Comparison of ENCODE assay signal across 26 cellular contexts in genomic region chr16:4894276-4895150, GRCh38. TPM values are rescaled to one million over a fixed set of nuclear protein-coding genes. Genes with fewer than 3 reads are reported as not detected.
A peak's percentile ranks its signal among the peaks of the same experiment; 100 is the strongest.
DNase-seq lines count a peak whose midpoint lies in the region; ATAC-seq, FAIRE-seq and TF ChIP-seq lines count a peak whose summit lies in the region.
"Had no signal": no experiment of that assay in that cellular context is flagged by ENCODE, and none has a peak within 500 bp of the region (broad histone marks: within the 10 kb centered on the region; RNA-seq: fewer than 3 reads in every experiment).

No MANE protein-coding gene starts in this region.

- 0 out of 2 replicates have a peak, but pooled peaks cover 5% of the 10 kb centered on the region for H3K9me3 ChIP-seq in NT2/D1 (ENCODE audit: insufficient read depth, low read length)
- peaks cover 4% of the 10 kb centered on the region for H3K9me3 ChIP-seq in endodermal cell (ENCODE audit: control insufficient read depth, low read length)
- H3K9me3 ChIP-seq in kidney (ENCODE audit: control insufficient read depth in 1 of 2, low read length in 2 of 2), result no peaks in the 10 kb centered on the region
- H3K9me3 ChIP-seq: colonic mucosa, psoas muscle had no signal

- WGBS in endodermal cell (ENCODE audit: insufficient coverage in 1 of 2, insufficient read length in 1 of 2), 2 experiments, result 93 to 95% methylated on average over 8 to 22 of the region's 22 CpGs

- H3K27ac ChIP-seq in endodermal cell (ENCODE audit: low read depth, low read length) (no peak overlapping the region), kidney (ENCODE audit: low read depth in 2 of 2, low read length in 2 of 2) (no peak overlapping the region)
- H3K27ac ChIP-seq: colonic mucosa, psoas muscle, spleen had no signal

- H3K36me3 ChIP-seq in NT2/D1 (ENCODE audit: insufficient read depth, insufficient read length, low read length) (peaks cover 80% of the 10 kb centered on the region), endodermal cell (ENCODE audit: control insufficient read depth, insufficient read depth, low read length) (peaks cover 3% of the 10 kb centered on the region), kidney (ENCODE audit: control insufficient read depth in 1 of 2, insufficient read depth in 2 of 2, low read length in 2 of 2) (peaks cover 0 to 3% of the 10 kb centered on the region in 2 donors)
- H3K36me3 ChIP-seq: colonic mucosa had no signal

- no peak overlapping the region for H3K27ac Mint-ChIP-seq in activated CD4-positive, alpha-beta T cell treated with anti-CD3 and anti-CD28 coated beads for 36 hours
- H3K27ac Mint-ChIP-seq in endodermal cell, result no peak overlapping the region
- H3K27ac Mint-ChIP-seq: activated CD4-positive, alpha-beta T cell treated with anti-CD3 and anti-CD28 coated beads, Interleukin-2, amount 10 ng/mL, durations not matched to agents 7 days and 5 days; activated naive CD4-positive, alpha-beta T cell treated with anti-CD3 and anti-CD28 coated beads for 36 hours; CD4-positive, CD25-positive, alpha-beta regulatory T cell; IgD-negative memory B cell; immature natural killer cell; natural killer cell; stimulated activated memory B cell treated with anti-CD40 and anti-IgM and Interleukin-4, amounts not matched to agents 10 μg/mL and 1 μg/mL and 100 μg/mL, for 72 hours had no signal

- no peaks in the 10 kb centered on the region for H3K27me3 Mint-ChIP-seq in activated CD4-positive, alpha-beta T cell treated with anti-CD3 and anti-CD28 coated beads for 36 hours
- no peaks in the 10 kb centered on the region for H3K27me3 Mint-ChIP-seq in endodermal cell (ENCODE audit: insufficient read depth)
- H3K27me3 Mint-ChIP-seq: activated CD4-positive, alpha-beta T cell treated with anti-CD3 and anti-CD28 coated beads, Interleukin-2, amount 10 ng/mL, durations not matched to agents 7 days and 5 days; CD4-positive, CD25-positive, alpha-beta regulatory T cell; IgD-negative memory B cell; type B pancreatic cell had no signal

- no peaks in the 10 kb centered on the region for H3K27me3 ChIP-seq in NT2/D1 (ENCODE audit: insufficient read depth, insufficient read length)
- no peaks in the 10 kb centered on the region for H3K27me3 ChIP-seq in endodermal cell (ENCODE audit: control insufficient read depth, insufficient read depth, low read length, poor library complexity, severe bottlenecking)
- H3K27me3 ChIP-seq: colonic mucosa had no signal

- CTCF ChIA-PET in activated CD4-positive, alpha-beta T cell treated with anti-CD3 and anti-CD28 coated beads for 36 hours (lab: Charles Lee), result interaction anchor here (0.5 kb wide), 1 partner anchor 283 kb away, joined by 3 read pairs; no protein-coding TSS in a partner anchor

- H3K4me3 Mint-ChIP-seq in activated CD4-positive, alpha-beta T cell treated with anti-CD3 and anti-CD28 coated beads for 36 hours, result no peak overlapping the region
- H3K4me3 Mint-ChIP-seq in endodermal cell, result no peak overlapping the region
- H3K4me3 Mint-ChIP-seq: activated CD4-positive, alpha-beta T cell treated with anti-CD3 and anti-CD28 coated beads, Interleukin-2, amount 10 ng/mL, durations not matched to agents 7 days and 5 days; activated naive CD4-positive, alpha-beta T cell treated with anti-CD3 and anti-CD28 coated beads for 36 hours; CD4-positive, CD25-positive, alpha-beta regulatory T cell; IgD-negative memory B cell; immature natural killer cell; natural killer cell; stimulated activated memory B cell treated with anti-CD40 and anti-IgM and Interleukin-4, amounts not matched to agents 10 μg/mL and 1 μg/mL and 100 μg/mL, for 72 hours; type B pancreatic cell had no signal

- peak; percentile 36 for ATAC-seq in activated CD4-positive, alpha-beta T cell treated with anti-CD3 and anti-CD28 coated beads for 36 hours
- no peak for ATAC-seq in GM21786 (IDR thresholded peaks at IDR 0.05; ENCODE audit: unreplicated experiment)
- ATAC-seq in GM21515 (IDR thresholded peaks at IDR 0.05; ENCODE audit: unreplicated experiment), result no peak
- ATAC-seq: natural killer cell; psoas muscle; stimulated activated memory B cell treated with anti-CD40 and anti-IgM and Interleukin-4, amounts not matched to agents 10 μg/mL and 1 μg/mL and 100 μg/mL, for 72 hours had no signal

- intact Hi-C loops in activated CD4-positive, alpha-beta T cell treated with anti-CD3 and anti-CD28 coated beads for 36 hours (cut with DNase I, micrococcal nuclease), result no loop called here
- intact Hi-C loops in kidney (cut with DNase I), result no loop called here

- H3K9ac ChIP-seq in NT2/D1 (ENCODE audit: insufficient read length, low read depth), result peak overlapping the region; percentile 10
- H3K9ac ChIP-seq in endodermal cell (ENCODE audit: extremely low read depth, low read length, poor library complexity, severe bottlenecking), result no peak overlapping the region
- no peak overlapping the region for H3K9ac ChIP-seq in kidney (ENCODE audit: low read length in 2 of 2)

- H3K4me1 ChIP-seq in NT2/D1 (ENCODE audit: insufficient read depth, insufficient read length), result peaks cover 8% of the 10 kb centered on the region
- no peaks in the 10 kb centered on the region for H3K4me1 ChIP-seq in endodermal cell (ENCODE audit: control insufficient read depth, insufficient read depth, low read length)
- H3K4me1 ChIP-seq in kidney (ENCODE audit: control insufficient read depth in 1 of 2, insufficient read depth in 1 of 2, low read depth in 1 of 2, low read length in 2 of 2), result no peaks in the 10 kb centered on the region
- H3K4me1 ChIP-seq: colonic mucosa, psoas muscle had no signal

- no peak for FAIRE-seq in kidney (lab: Jason Lieb, UNC)
- FAIRE-seq: A204.1, frontal cortex, G401.6, H54 had no signal

- POLR2A ChIA-PET in activated CD4-positive, alpha-beta T cell treated with anti-CD3 and anti-CD28 coated beads for 36 hours (lab: Charles Lee), result no interaction called here

- no peak overlapping the region for H3K4me3 ChIP-seq in NT2/D1 (ENCODE audit: insufficient read length, low read depth)
- no peak overlapping the region for H3K4me3 ChIP-seq in endodermal cell (ENCODE audit: low read length)
- no peak overlapping the region for H3K4me3 ChIP-seq in kidney (ENCODE audit: low read length in 2 of 2)
- H3K4me3 ChIP-seq: colonic mucosa, psoas muscle, spleen had no signal

- TF ChIP-seq CTCF in endodermal cell (conservative IDR thresholded peaks at IDR 0.05), result no peak
- no peak for TF ChIP-seq CTCF in kidney (IDR thresholded peaks at IDR 0.05; ENCODE audit: borderline replicate concordance, extremely low read depth, insufficient read depth)

- DNase-seq in activated CD4-positive, alpha-beta T cell treated with anti-CD3 and anti-CD28 coated beads for 36 hours, result no peak
- DNase-seq in activated CD4-positive, alpha-beta T cell treated with anti-CD3 and anti-CD28 coated beads for 1 hour, result no peak
- no peak for DNase-seq in NT2/D1 (ENCODE audit: low read depth, low spot score)
- peak; percentile 70 for DNase-seq in endodermal cell
- no peak for DNase-seq in NCI-H1436 treated with DMSO at 0.1 percent for 48 hours (lab: John Stamatoyannopoulos, UW)
- no peak for DNase-seq in kidney
- DNase-seq: activated CD4-positive, alpha-beta T cell treated with anti-CD3 and anti-CD28 coated beads, Interleukin-2, amount 10 ng/mL, durations not matched to agents 7 days and 5 days; activated naive CD4-positive, alpha-beta T cell treated with anti-CD3 and anti-CD28 coated beads for 36 hours; CD4-positive, CD25-positive, alpha-beta regulatory T cell; colonic mucosa; immature natural killer cell; natural killer cell; NCI-H1105 treated with DMSO at 0.1 percent for 48 hours; NK-92 treated with Interleukin-12 subunit alpha and Interleukin-12 subunit beta, amount 100 ng/mL, for 24 hours; psoas muscle; spleen; T1000 had no signal

- no peaks in the 10 kb centered on the region for H3K36me3 Mint-ChIP-seq in activated CD4-positive, alpha-beta T cell treated with anti-CD3 and anti-CD28 coated beads for 36 hours (ENCODE audit: low read depth)
- peaks cover 62% of the 10 kb centered on the region for H3K36me3 Mint-ChIP-seq in endodermal cell (ENCODE audit: low read depth)
- H3K36me3 Mint-ChIP-seq: CD4-positive, CD25-positive, alpha-beta regulatory T cell; IgD-negative memory B cell; immature natural killer cell; natural killer cell; stimulated activated memory B cell treated with anti-CD40 and anti-IgM and Interleukin-4, amounts not matched to agents 10 μg/mL and 1 μg/mL and 100 μg/mL, for 72 hours had no signal

- H3K4me1 Mint-ChIP-seq in activated CD4-positive, alpha-beta T cell treated with anti-CD3 and anti-CD28 coated beads for 36 hours, result no peaks in the 10 kb centered on the region
- H3K4me1 Mint-ChIP-seq in endodermal cell, result no peaks in the 10 kb centered on the region
- H3K4me1 Mint-ChIP-seq: activated CD4-positive, alpha-beta T cell treated with anti-CD3 and anti-CD28 coated beads, Interleukin-2, amount 10 ng/mL, durations not matched to agents 7 days and 5 days; CD4-positive, CD25-positive, alpha-beta regulatory T cell; stimulated activated memory B cell treated with anti-CD40 and anti-IgM and Interleukin-4, amounts not matched to agents 10 μg/mL and 1 μg/mL and 100 μg/mL, for 72 hours had no signal

- peaks cover 2% of the 10 kb centered on the region for H3K9me3 Mint-ChIP-seq in activated CD4-positive, alpha-beta T cell treated with anti-CD3 and anti-CD28 coated beads for 36 hours (ENCODE audit: low read depth)
- H3K9me3 Mint-ChIP-seq in endodermal cell, result peaks cover 8% of the 10 kb centered on the region
- H3K9me3 Mint-ChIP-seq: activated CD4-positive, alpha-beta T cell treated with anti-CD3 and anti-CD28 coated beads, Interleukin-2, amount 10 ng/mL, durations not matched to agents 7 days and 5 days; activated naive CD4-positive, alpha-beta T cell treated with anti-CD3 and anti-CD28 coated beads for 36 hours; immature natural killer cell; natural killer cell; type B pancreatic cell had no signal

RNA-seq across cellular contexts. Expression of gene PPL, which starts 42.4 kb away (rescaled TPM):
- total RNA-seq in activated CD4-positive, alpha-beta T cell treated with anti-CD3 and anti-CD28 coated beads for 36 hours, result not detected
- total RNA-seq in endodermal cell (10 to 100 TPM; 37.8 to 48.5 TPM), kidney (78.4 TPM)
- polyA plus RNA-seq in endodermal cell (2013, experiment 1 of 2), result 4.7 TPM
- polyA plus RNA-seq in endodermal cell (2013, experiment 2 of 2), result 3.6 TPM
- 7.7 TPM for polyA plus RNA-seq in kidney (ENCODE audit: insufficient read depth, low read depth, low replicate concordance)
- total RNA-seq: activated CD4-positive, alpha-beta T cell treated with anti-CD3 and anti-CD28 coated beads, Interleukin-2, amount 10 ng/mL, durations not matched to agents 7 days and 5 days; CD4-positive, CD25-positive, alpha-beta regulatory T cell; natural killer cell had no signal

RNA-seq across cellular contexts. Expression of gene UBN1, which starts 47.2 kb away (rescaled TPM):
- 10 to 100 TPM; 19.3 to 23.0 TPM for total RNA-seq in activated CD4-positive, alpha-beta T cell treated with anti-CD3 and anti-CD28 coated beads for 36 hours
- total RNA-seq in endodermal cell (10 to 100 TPM; 36.8 to 46.7 TPM), kidney (28.6 TPM)
- 26.9 TPM for polyA plus RNA-seq in endodermal cell (2013, experiment 1 of 2)
- polyA plus RNA-seq in endodermal cell (2013, experiment 2 of 2), result 28.6 TPM
- 6.1 TPM for polyA plus RNA-seq in kidney (ENCODE audit: insufficient read depth, low read depth, low replicate concordance)

RNA-seq across cellular contexts. Expression of gene GLYR1, which starts 47.4 kb away (rescaled TPM):
- total RNA-seq in activated CD4-positive, alpha-beta T cell treated with anti-CD3 and anti-CD28 coated beads for 36 hours, result 10 to 100 TPM; 76.9 to 78.4 TPM
- 100 to 1,000 TPM in 1 of 2 donors, 10 to 100 TPM in 1; 99.3 to 108 TPM for total RNA-seq in endodermal cell
- polyA plus RNA-seq in endodermal cell (2013, experiment 1 of 2), result 65.6 TPM
- polyA plus RNA-seq in endodermal cell (2013, experiment 2 of 2), result 61.7 TPM
- 119 TPM for total RNA-seq in kidney
- 47.9 TPM for polyA plus RNA-seq in kidney (ENCODE audit: insufficient read depth, low read depth, low replicate concordance)

Comparison
In these comparisons a context has a peak if more than half of its experiments do, and no peak if none do; other contexts are left out.
1. RNA of gene PPL, which starts 42.4 kb away (total RNA-seq): 78.4 TPM in kidney (single experiment) and 37.8 to 48.5 TPM in endodermal cell; not detected in activated CD4-positive, alpha-beta T cell treated with anti-CD3 and anti-CD28 coated beads for 36 hours; every median in the first group is over 10 times any median in the second.